In genomic region chr3:93969443-93969842, GRCh38 we compare ENCODE assay signal across 2 cellular contexts.
A peak's percentile ranks its signal among the peaks of the same experiment; 100 is the strongest.
TF ChIP-seq lines count a peak whose summit lies in the region.

No MANE protein-coding gene starts in this region.

TF ChIP-seq in K562, 482 proteins besides CTCF, POLR2A, EP300 and RAD21:
- TF ChIP-seq, protein P1, sequence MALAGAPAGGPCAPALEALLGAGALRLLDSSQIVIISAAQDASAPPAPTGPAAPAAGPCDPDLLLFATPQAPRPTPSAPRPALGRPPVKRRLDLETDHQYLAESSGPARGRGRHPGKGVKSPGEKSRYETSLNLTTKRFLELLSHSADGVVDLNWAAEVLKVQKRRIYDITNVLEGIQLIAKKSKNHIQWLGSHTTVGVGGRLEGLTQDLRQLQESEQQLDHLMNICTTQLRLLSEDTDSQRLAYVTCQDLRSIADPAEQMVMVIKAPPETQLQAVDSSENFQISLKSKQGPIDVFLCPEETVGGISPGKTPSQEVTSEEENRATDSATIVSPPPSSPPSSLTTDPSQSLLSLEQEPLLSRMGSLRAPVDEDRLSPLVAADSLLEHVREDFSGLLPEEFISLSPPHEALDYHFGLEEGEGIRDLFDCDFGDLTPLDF (CRISPR knock-in tag; IDR thresholded peaks at IDR 0.05): no peak
- peak; percentile 32; the same call in 1 of the 2 replicates for TF ChIP-seq JUND (IDR thresholded peaks at IDR 0.05; ENCODE audit: borderline replicate concordance, low read depth, low read length)
- TF ChIP-seq JUND (tag; IDR thresholded peaks at IDR 0.05; ENCODE audit: borderline replicate concordance, low read depth, low read length): no peak
- TF ChIP-seq PBX2 (CRISPR knock-in tag; IDR thresholded peaks at IDR 0.05; ENCODE audit: low read depth): no peak
- TF ChIP-seq PBX2 (tag; conservative IDR thresholded peaks at IDR 0.05; ENCODE audit: low read depth): peak; percentile 45
- TF ChIP-seq MITF (IDR thresholded peaks at IDR 0.05): 0 out of 2 replicates have a peak, but pooled peaks have one; percentile 14
- peak; percentile 38 for TF ChIP-seq MEIS2 (IDR thresholded peaks at IDR 0.05; ENCODE audit: partially characterized antibody)
- TF ChIP-seq CC2D1A (IDR thresholded peaks at IDR 0.05): no peak
- TF ChIP-seq, protein P2, sequence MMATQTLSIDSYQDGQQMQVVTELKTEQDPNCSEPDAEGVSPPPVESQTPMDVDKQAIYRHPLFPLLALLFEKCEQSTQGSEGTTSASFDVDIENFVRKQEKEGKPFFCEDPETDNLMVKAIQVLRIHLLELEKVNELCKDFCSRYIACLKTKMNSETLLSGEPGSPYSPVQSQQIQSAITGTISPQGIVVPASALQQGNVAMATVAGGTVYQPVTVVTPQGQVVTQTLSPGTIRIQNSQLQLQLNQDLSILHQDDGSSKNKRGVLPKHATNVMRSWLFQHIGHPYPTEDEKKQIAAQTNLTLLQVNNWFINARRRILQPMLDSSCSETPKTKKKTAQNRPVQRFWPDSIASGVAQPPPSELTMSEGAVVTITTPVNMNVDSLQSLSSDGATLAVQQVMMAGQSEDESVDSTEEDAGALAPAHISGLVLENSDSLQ (IDR thresholded peaks at IDR 0.05): peak; percentile 86
- peak; percentile 32; the same call in 1 of the 2 replicates for TF ChIP-seq ZFX (CRISPR knock-in tag; IDR thresholded peaks at IDR 0.05)

TF ChIP-seq in GM12891, 5 proteins besides CTCF, POLR2A, EP300 and RAD21:
- no peak for TF ChIP-seq SPI1 (IDR thresholded peaks at IDR 0.05; ENCODE audit: low read depth, low read length)
- TF ChIP-seq TAF1 (IDR thresholded peaks at IDR 0.05; ENCODE audit: low read depth, low read length): no peak
- no peak for TF ChIP-seq PAX5 (IDR thresholded peaks at IDR 0.05; ENCODE audit: insufficient read depth, low read length, severe bottlenecking)
- TF ChIP-seq POU2F2 (IDR thresholded peaks at IDR 0.05; ENCODE audit: low read depth, low read length): no peak
- no peak for TF ChIP-seq POLR2AphosphoS5 (IDR thresholded peaks at IDR 0.05; ENCODE audit: low read depth, low read length)
TF ChIP-seq in GM12891: peak in this region for 0.
